Comparison of ENCODE assay signal across 8 cellular contexts in genomic region chr5:139404484-139404840, GRCh38. TPM values are rescaled to one million over a fixed set of nuclear protein-coding genes. Genes with fewer than 3 reads are reported as not detected.
DNase-seq lines count a peak whose midpoint lies in the region; FAIRE-seq and TF ChIP-seq lines count a peak whose summit lies in the region.

No MANE protein-coding gene starts in this region.

- peak overlapping the region; percentile 38 for H3K9ac ChIP-seq in muscle layer of colon (ENCODE audit: low read length)

- H3K9me3 ChIP-seq in A673 (ENCODE audit: low read depth, low read length, poor library complexity, severe bottlenecking) (no peaks in the 10 kb centered on the region), muscle layer of colon (ENCODE audit: low read length) (no peaks in the 10 kb centered on the region)

- CTCF ChIA-PET in A673 (lab: Charles Lee) (interaction anchor here (0.6 kb wide), 1 partner anchor 387 kb away, joined by 3 read pairs; no protein-coding TSS in a partner anchor), MCF 10A (lab: Yijun Ruan, JAX) (interaction anchor here (1.5 to 11.5 kb wide), 2 partner anchors 11 to 18 kb away, joined by 4 to 111 read pairs; no protein-coding TSS in a partner anchor)

- H3K4me1 ChIP-seq in A673 (ENCODE audit: insufficient read depth, low read length, poor library complexity, severe bottlenecking) = peaks cover 8% of the 10 kb centered on the region
- H3K4me1 ChIP-seq in muscle layer of colon (ENCODE audit: insufficient read depth, low read length) = peaks cover 15% of the 10 kb centered on the region

- TF ChIP-seq CTCF in A673 (conservative IDR thresholded peaks at IDR 0.05; ENCODE audit: low read depth, low read length) = no peak
- no peak for TF ChIP-seq CTCF in HL-60 (IDR thresholded peaks at IDR 0.05; ENCODE audit: insufficient read depth, low read length)
- no peak for TF ChIP-seq CTCF in MCF 10A (IDR thresholded peaks at IDR 0.05; ENCODE audit: unreplicated experiment)

- intact Hi-C loops in A673 (cut with micrococcal nuclease; ENCODE audit: unreplicated experiment) (no loop called here), MCF 10A (cut with micrococcal nuclease) (no loop called here)

- POLR2A ChIA-PET in A673 (lab: Charles Lee; ENCODE audit: low non-redundant PET) = interaction anchor here (0.9 kb wide), 1 partner anchor 62 kb away, joined by 3 read pairs; the partner anchor contains the start of gene PAIP2
- POLR2A ChIA-PET in MCF 10A (lab: Yijun Ruan, JAX) = interaction anchor here (0.7 to 2.3 kb wide), 10 partner anchors 10 to 158 kb away, joined by 3 to 21 read pairs (median 6); partner anchors contain the start of genes DNAJC18, PAIP2 and STING1

- H3K4me1 Mint-ChIP-seq in MCF 10A (ENCODE audit: insufficient read depth, unreplicated experiment) = peaks cover 23% of the 10 kb centered on the region

- FAIRE-seq in H54 (lab: Jason Lieb, UNC) (no peak), RCC 7860 (lab: Jason Lieb, UNC) (no peak)

- H3K36me3 Mint-ChIP-seq in MCF 10A (ENCODE audit: insufficient read depth, unreplicated experiment) = peaks cover 29% of the 10 kb centered on the region

- H3K27ac ChIP-seq in A673 (ENCODE audit: low read depth, low read length, poor library complexity, severe bottlenecking) (peak overlapping the region; percentile 93), HL-60 (replicated peaks) (peak overlapping the region; percentile 64), muscle layer of colon (ENCODE audit: low read depth, low read length) (no peak overlapping the region)

- DNase-seq in A673 (ENCODE audit: low spot score) (peak; percentile 28), HL-60 (ENCODE audit: low read depth in 1 of 2, low spot score in 1 of 2) (no peak), MCF 10A (ENCODE audit: unreplicated experiment) (no peak), H54 (ENCODE audit: insufficient read length, low spot score) (no peak), NCI-H2171 (lab: John Stamatoyannopoulos, UW) (no peak), NCI-H446 (lab: John Stamatoyannopoulos, UW) (no peak), RCC 7860 (ENCODE audit: low spot score) (no peak)

- H3K27me3 ChIP-seq in A673 (replicated peaks; ENCODE audit: insufficient read depth, low read depth, low read length, poor library complexity) (no peaks in the 10 kb centered on the region), HL-60 (ENCODE audit: insufficient read depth, poor library complexity, severe bottlenecking) (no peaks in the 10 kb centered on the region), muscle layer of colon (ENCODE audit: control insufficient read depth in 1 of 2, insufficient read depth in 2 of 2, low read length in 2 of 2) (no peaks in the 10 kb centered on the region)

- H3K27ac Mint-ChIP-seq in MCF 10A (ENCODE audit: low read depth, unreplicated experiment) = peak overlapping the region; percentile 99

- BruUV-seq in A673 (replicated peaks; lab: Mats Ljungman, UMichigan) = no TSS peak
- BruUV-seq in MCF 10A (replicated peaks; lab: Mats Ljungman, UMichigan) = TSS peak; percentile 94

- no peaks in the 10 kb centered on the region for H3K36me3 ChIP-seq in A673 (ENCODE audit: insufficient read depth, low read length, poor library complexity, severe bottlenecking)
- no peaks in the 10 kb centered on the region for H3K36me3 ChIP-seq in muscle layer of colon (ENCODE audit: insufficient read depth, low read length)

- peak overlapping the region; percentile 97 for H3K4me3 Mint-ChIP-seq in MCF 10A (ENCODE audit: unreplicated experiment)

- H3K4me3 ChIP-seq in A673 (ENCODE audit: low read depth, low read length, poor library complexity, severe bottlenecking) = peak overlapping the region; percentile 48
- no peak overlapping the region for H3K4me3 ChIP-seq in HL-60 (replicated peaks; ENCODE audit: insufficient read depth, low read length)
- peak overlapping the region in 1 of 2 donors; percentile 67 for H3K4me3 ChIP-seq in muscle layer of colon (ENCODE audit: low read depth in 1 of 2, low read length in 2 of 2)

- TF ChIP-seq POLR2A in H54 (IDR thresholded peaks at IDR 0.05; ENCODE audit: low read depth, low read length) = no peak

- H3K27me3 Mint-ChIP-seq in MCF 10A (ENCODE audit: insufficient read depth, unreplicated experiment) = no peaks in the 10 kb centered on the region

- no peaks in the 10 kb centered on the region for H3K9me3 Mint-ChIP-seq in MCF 10A (ENCODE audit: unreplicated experiment)

RNA-seq across cellular contexts. Expression of gene SPATA24, which starts 0.6 kb away (rescaled TPM):
- total RNA-seq in A673 (2021) = 4.0 and 4.2 TPM in 2 replicates
- total RNA-seq in MCF 10A (2022) = 9.8 and 11.6 TPM in 2 replicates

RNA-seq across cellular contexts. Expression of gene PROB1, which starts 9.6 kb away (rescaled TPM):
- total RNA-seq in A673 (2021) (0.82 and 1.0 TPM in 2 replicates), MCF 10A (2022) (2.3 and 3.1 TPM in 2 replicates)

RNA-seq across cellular contexts. Expression of gene MZB1, which starts 14.7 kb away (rescaled TPM):
- total RNA-seq in A673 (2021) (not detected in 2 replicates), MCF 10A (2022) (not detected in 2 replicates)

RNA-seq across cellular contexts. Expression of gene SLC23A1, which starts 21.4 kb away (rescaled TPM):
- total RNA-seq in A673 (2021) (not detected in 2 replicates), MCF 10A (2022) (not detected in 2 replicates)

RNA-seq across cellular contexts. Expression of gene DNAJC18, which starts 34.9 kb away (rescaled TPM):
- 16.7 and 21.1 TPM in 2 replicates for total RNA-seq in A673 (2021)
- total RNA-seq in MCF 10A (2022) = 14.1 and 15.1 TPM in 2 replicates
